Comparison of ENCODE assay signal across 16 cellular contexts in genomic region chr10:44591911-44592310, GRCh38.
DNase-seq lines count a peak whose midpoint lies in the region; ATAC-seq and TF ChIP-seq lines count a peak whose summit lies in the region.
"Had no signal": no experiment of that assay in that cellular context is flagged by ENCODE, and none has a peak within 500 bp of the region (broad histone marks: within the 10 kb centered on the region; RNA-seq: fewer than 3 reads in every experiment).

No MANE protein-coding gene starts in this region.

- H3K79me2 ChIP-seq in osteoblast (ENCODE audit: insufficient read depth, low read length), result no peaks in the 10 kb centered on the region

- no peak overlapping the region for H3K4me3 ChIP-seq in fibroblast of pulmonary artery (replicated peaks; ENCODE audit: low read depth, low read length)
- no peak overlapping the region for H3K4me3 ChIP-seq in osteoblast (ENCODE audit: insufficient read depth, low read length)
- H3K4me3 ChIP-seq: A549; BLaER1 treated with 17β-estradiol and CSF1 and Interleukin-3, amounts not matched to agents 10 nM and 100 nM; GM12878 had no signal

- no peak for ATAC-seq in HG02759 (IDR thresholded peaks at IDR 0.05; ENCODE audit: unreplicated experiment)
- ATAC-seq: A549; CD8-positive, alpha-beta T cell; GM12878 had no signal

- TF ChIP-seq CTCF in fibroblast of pulmonary artery (IDR thresholded peaks at IDR 0.05; ENCODE audit: low read length, missing control alignments) (no peak), osteoblast (IDR thresholded peaks at IDR 0.05; ENCODE audit: extremely low read depth, low read depth, low read length) (no peak)

- DNase-seq in dermis blood vessel endothelial cell, result peak; percentile 18
- DNase-seq in fibroblast of pulmonary artery (ENCODE audit: low read depth), result peak; percentile 56
- DNase-seq in osteoblast (ENCODE audit: insufficient read length, low spot score, missing footprints), result peak; percentile 14
- DNase-seq in NCI-H345 treated with DMSO at 0.1 percent for 48 hours (lab: John Stamatoyannopoulos, UW; ENCODE audit: unreplicated experiment), result no peak
- DNase-seq: AML-193; Caco-2; Calu3; CD4-positive, alpha-beta T cell; CD8-positive, alpha-beta T cell; DMS79 treated with DMSO at 0.1 percent for 48 hours had no signal

- H3K36me3 ChIP-seq in osteoblast (ENCODE audit: insufficient read depth, low read length), result no peaks in the 10 kb centered on the region
- H3K36me3 ChIP-seq: BLaER1 treated with 17β-estradiol and CSF1 and Interleukin-3, amounts not matched to agents 10 nM and 100 nM had no signal

- peaks cover 5% of the 10 kb centered on the region for H3K27me3 ChIP-seq in osteoblast (ENCODE audit: insufficient read depth, low read length)
- H3K27me3 ChIP-seq: BLaER1 treated with 17β-estradiol and CSF1 and Interleukin-3, amounts not matched to agents 10 nM and 100 nM had no signal

- H4K20me1 ChIP-seq in osteoblast (ENCODE audit: insufficient read depth, low read length), result no peaks in the 10 kb centered on the region
- H4K20me1 ChIP-seq: BLaER1 treated with 17β-estradiol and CSF1 and Interleukin-3, amounts not matched to agents 10 nM and 100 nM had no signal

- H2AFZ ChIP-seq in osteoblast (ENCODE audit: low read length), result no peak overlapping the region

- H3K27ac ChIP-seq in osteoblast (ENCODE audit: low read depth, low read length), result no peak overlapping the region
- H3K27ac ChIP-seq: 22Rv1; A549; BLaER1 treated with 17β-estradiol and CSF1 and Interleukin-3, amounts not matched to agents 10 nM and 100 nM; C4-2B had no signal

- no peaks in the 10 kb centered on the region for H3K9me3 ChIP-seq in osteoblast (ENCODE audit: low read depth, low read length)
- H3K9me3 ChIP-seq: A549; BLaER1 treated with 17β-estradiol and CSF1 and Interleukin-3, amounts not matched to agents 10 nM and 100 nM; Caco-2 had no signal

- H3K4me1 ChIP-seq in osteoblast (ENCODE audit: insufficient read depth, low read length), result no peaks in the 10 kb centered on the region
- H3K4me1 ChIP-seq: A549; BLaER1 treated with 17β-estradiol and CSF1 and Interleukin-3, amounts not matched to agents 10 nM and 100 nM; Caco-2 had no signal

- H3K4me2 ChIP-seq in osteoblast (ENCODE audit: insufficient read depth, low read length), result no peak overlapping the region
- H3K4me2 ChIP-seq: A549; BLaER1 treated with 17β-estradiol and CSF1 and Interleukin-3, amounts not matched to agents 10 nM and 100 nM had no signal
